In genomic region chr15:90703455-90703854, GRCh38 we compare ENCODE assay signal across 35 cellular contexts. TPM values are rescaled to one million over a fixed set of nuclear protein-coding genes. Genes with fewer than 3 reads are reported as not detected.
A peak's percentile ranks its signal among the peaks of the same experiment; 100 is the strongest.
DNase-seq lines count a peak whose midpoint lies in the region; ATAC-seq, FAIRE-seq and TF ChIP-seq lines count a peak whose summit lies in the region.
"Had no signal": no experiment of that assay in that cellular context is flagged by ENCODE, and none has a peak within 500 bp of the region (broad histone marks: within the 10 kb centered on the region; RNA-seq: fewer than 3 reads in every experiment).

No MANE protein-coding gene starts in this region.

- BruUV-seq in HepG2 (replicated peaks; lab: Mats Ljungman, UMichigan): no TSS peak
- BruUV-seq in K562 (replicated peaks; lab: Mats Ljungman, UMichigan): no TSS peak

- no peaks in the 10 kb centered on the region for H3K9me1 ChIP-seq in K562 (ENCODE audit: control insufficient read depth, insufficient read depth, low read length)

- intact Hi-C loops in HepG2 (cut with micrococcal nuclease; ENCODE audit: unreplicated experiment): no loop called here
- intact Hi-C loops in right lobe of liver (cut with DNase I): no loop called here
- intact Hi-C loops in K562 (cut with micrococcal nuclease): no loop called here

- H3K9me2 ChIP-seq in GM23338 (ENCODE audit: insufficient read depth): no peaks in the 10 kb centered on the region

- H3K4me3 Mint-ChIP-seq in GM23338: no peak overlapping the region
- H3K4me3 Mint-ChIP-seq: B cell; CD14-positive monocyte; CD4-positive, alpha-beta T cell; CD4-positive, CD25-positive, alpha-beta regulatory T cell; CD8-positive, alpha-beta memory T cell; CD8-positive, alpha-beta T cell had no signal

- H3K79me2 ChIP-seq in HepG2 (ENCODE audit: insufficient read depth, low read length) (no peaks in the 10 kb centered on the region), GM23338 (replicated peaks; ENCODE audit: insufficient read depth) (no peaks in the 10 kb centered on the region), K562 (ENCODE audit: control insufficient read depth, insufficient read depth, low read length) (no peaks in the 10 kb centered on the region)

- no peaks in the 10 kb centered on the region for H3K36me3 ChIP-seq in HepG2 (replicated peaks in 1 of 2; ENCODE audit: control insufficient read depth in 1 of 2, insufficient read depth in 2 of 2, low read length in 2 of 2)
- no peaks in the 10 kb centered on the region for H3K36me3 ChIP-seq in right lobe of liver
- no peaks in the 10 kb centered on the region for H3K36me3 ChIP-seq in GM23338 (ENCODE audit: insufficient read depth)
- no peaks in the 10 kb centered on the region for H3K36me3 ChIP-seq in K562 (ENCODE audit: control insufficient read depth, insufficient read depth, low read length)
- H3K36me3 ChIP-seq in HAP-1 (replicated peaks): no peaks in the 10 kb centered on the region
- H3K36me3 ChIP-seq: BE2C had no signal

- TF ChIP-seq RAD21 in HepG2 (CRISPR knock-in tag; IDR thresholded peaks at IDR 0.05) (no peak), K562 (CRISPR knock-in tag; conservative IDR thresholded peaks at IDR 0.05 in 1 of 2, IDR thresholded peaks at IDR 0.05 in 1 of 2) (no peak)

- no peak overlapping the region for H3K9ac ChIP-seq in HepG2 (ENCODE audit: insufficient read depth, low read depth, low read length)
- no peak overlapping the region for H3K9ac ChIP-seq in K562 (ENCODE audit: insufficient read depth in 1 of 2, low read depth in 2 of 2, low read length in 2 of 2)
- H3K9ac ChIP-seq: BLaER1; BLaER1 treated with 17β-estradiol and CSF1 and Interleukin-3, amounts not matched to agents 10 nM and 100 nM had no signal

- 88% methylated on average over 5 of the region's 5 CpGs for WGBS in HepG2 (ENCODE audit: low lambda C conversion rate)
- WGBS in right lobe of liver (ENCODE audit: insufficient coverage, low coverage, low lambda C conversion rate, missing lambda C conversion rate): 94% methylated on average over 5 of the region's 5 CpGs
- WGBS in K562 (ENCODE audit: insufficient coverage, low coverage, missing lambda C conversion rate): 73% methylated on average over 4 of the region's 5 CpGs

- H3K4me1 ChIP-seq in HepG2 (ENCODE audit: insufficient read depth, low read length) (no peaks in the 10 kb centered on the region), right lobe of liver (no peaks in the 10 kb centered on the region), GM23338 (ENCODE audit: insufficient read depth) (no peaks in the 10 kb centered on the region), K562 (replicated peaks in 1 of 2; ENCODE audit: control insufficient read depth in 2 of 2, insufficient read depth in 2 of 2, low read length in 2 of 2) (peaks cover 0 to 2% of the 10 kb centered on the region in 2 experiments; a peak in 1 of 5 replicates), HAP-1 (peaks cover 5% of the 10 kb centered on the region)
- H3K4me1 ChIP-seq: A549, BE2C, BLaER1 had no signal

- H3K9me3 Mint-ChIP-seq in GM23338: no peaks in the 10 kb centered on the region

- H3K4me2 ChIP-seq in HepG2 (ENCODE audit: low read depth, low read length): no peak overlapping the region
- H3K4me2 ChIP-seq in GM23338: no peak overlapping the region
- no peak overlapping the region for H3K4me2 ChIP-seq in K562 (ENCODE audit: insufficient read depth, low read length)
- H3K4me2 ChIP-seq: A549; BLaER1; BLaER1 treated with 17β-estradiol and CSF1 and Interleukin-3, amounts not matched to agents 10 nM and 100 nM had no signal

- TF ChIP-seq POLR2A in HepG2 (IDR thresholded peaks at IDR 0.05; ENCODE audit: insufficient read depth in 1 of 2, low read depth in 2 of 2, low read length in 2 of 2) (no peak), right lobe of liver (IDR thresholded peaks at IDR 0.05) (no peak), K562 (conservative IDR thresholded peaks at IDR 0.05) (no peak)

- H4K20me1 ChIP-seq in HepG2 (ENCODE audit: insufficient read depth, low read length) (no peaks in the 10 kb centered on the region), GM23338 (replicated peaks; ENCODE audit: insufficient read depth) (no peaks in the 10 kb centered on the region), K562 (replicated peaks; ENCODE audit: control insufficient read depth, insufficient read depth, low read length) (no peaks in the 10 kb centered on the region)
- H4K20me1 ChIP-seq: BLaER1; BLaER1 treated with 17β-estradiol and CSF1 and Interleukin-3, amounts not matched to agents 10 nM and 100 nM had no signal

- no peak overlapping the region for H3K27ac ChIP-seq in HepG2 (ENCODE audit: extremely low read length, insufficient read depth, low read length)
- H3K27ac ChIP-seq in right lobe of liver: no peak overlapping the region
- 0 out of 2 replicates have a peak overlapping the region, but pooled peaks have one; percentile 32 for H3K27ac ChIP-seq in GM23338 (ENCODE audit: low read depth)
- no peak overlapping the region for H3K27ac ChIP-seq in K562 (ENCODE audit: extremely low read depth, low read depth, low read length)
- H3K27ac ChIP-seq: 22Rv1; A549; BLaER1; BLaER1 treated with 17β-estradiol and CSF1 and Interleukin-3, amounts not matched to agents 10 nM and 100 nM; C4-2B had no signal

- H2AFZ ChIP-seq in HepG2 (ENCODE audit: low read length) (no peak overlapping the region), GM23338 (no peak overlapping the region), K562 (ENCODE audit: low read depth, low read length) (no peak overlapping the region)

- H3K27me3 ChIP-seq in HepG2 (ENCODE audit: control insufficient read depth in 1 of 2, insufficient read depth in 2 of 2, low read length in 2 of 2) (no peaks in the 10 kb centered on the region), right lobe of liver (no peaks in the 10 kb centered on the region), GM23338 (ENCODE audit: insufficient read depth) (no peaks in the 10 kb centered on the region), K562 (ENCODE audit: control insufficient read depth in 2 of 2, insufficient read depth in 2 of 2, low read length in 2 of 2) (no peaks in the 10 kb centered on the region), HAP-1 (ENCODE audit: low read depth) (no peaks in the 10 kb centered on the region)
- H3K27me3 ChIP-seq: BE2C; BLaER1; BLaER1 treated with 17β-estradiol and CSF1 and Interleukin-3, amounts not matched to agents 10 nM and 100 nM had no signal

- peaks cover 4% of the 10 kb centered on the region for H3K27me3 Mint-ChIP-seq in GM23338 (ENCODE audit: insufficient read depth, low read depth, poor library complexity)
- H3K27me3 Mint-ChIP-seq: B cell; CD4-positive, alpha-beta memory T cell; CD4-positive, alpha-beta T cell; CD4-positive, CD25-positive, alpha-beta regulatory T cell; CD8-positive, alpha-beta memory T cell had no signal

- H3K9me3 ChIP-seq in HepG2 (ENCODE audit: low read length) (no peaks in the 10 kb centered on the region), right lobe of liver (no peaks in the 10 kb centered on the region), K562 (replicated peaks; ENCODE audit: control insufficient read depth, insufficient read depth, low read depth, low read length) (peaks cover 6% of the 10 kb centered on the region), HAP-1 (0 out of 2 replicates have a peak, but pooled peaks cover 3% of the 10 kb centered on the region)
- H3K9me3 ChIP-seq: A549, BE2C, Caco-2 had no signal

- FAIRE-seq in HepG2 (lab: Jason Lieb, UNC) (no peak), K562 (lab: Jason Lieb, UNC) (no peak)
- FAIRE-seq: A204.1, A549, D721Med had no signal

- H3K4me3 ChIP-seq in HepG2 (replicated peaks in 1 of 3; ENCODE audit: insufficient read depth in 1 of 3, low read depth in 2 of 3, low read length in 3 of 3): no peak overlapping the region
- no peak overlapping the region for H3K4me3 ChIP-seq in right lobe of liver
- H3K4me3 ChIP-seq in GM23338: no peak overlapping the region
- no peak overlapping the region for H3K4me3 ChIP-seq in K562
- no peak overlapping the region for H3K4me3 ChIP-seq in HAP-1
- H3K4me3 ChIP-seq: A549; BLaER1; BLaER1 treated with 17β-estradiol and CSF1 and Interleukin-3, amounts not matched to agents 10 nM and 100 nM had no signal

- TF ChIP-seq EP300 in HepG2 (IDR thresholded peaks at IDR 0.05; ENCODE audit: low read depth in 2 of 2, low read length in 2 of 2) (no peak), HepG2 (CRISPR knock-in tag; IDR thresholded peaks at IDR 0.05; ENCODE audit: borderline replicate concordance) (no peak), K562 (IDR thresholded peaks at IDR 0.05; ENCODE audit: low read length) (no peak)

- no peak for TF ChIP-seq CTCF in HepG2 (CRISPR knock-in tag; IDR thresholded peaks at IDR 0.05)
- no peak for TF ChIP-seq CTCF in right lobe of liver (IDR thresholded peaks at IDR 0.05)
- TF ChIP-seq CTCF in GM23338 (conservative IDR thresholded peaks at IDR 0.05; ENCODE audit: low read depth in 2 of 2): no peak
- no peak for TF ChIP-seq CTCF in K562 (IDR thresholded peaks at IDR 0.05 in 2 of 3, conservative IDR thresholded peaks at IDR 0.05 in 1 of 3; ENCODE audit: insufficient read depth in 2 of 3, low read depth in 1 of 3, low read length in 3 of 3)

- H3K27ac Mint-ChIP-seq in GM23338: no peak overlapping the region
- H3K27ac Mint-ChIP-seq: B cell; CD4-positive, alpha-beta memory T cell; CD4-positive, alpha-beta T cell; CD4-positive, CD25-positive, alpha-beta regulatory T cell; CD8-positive, alpha-beta T cell had no signal

- H3K4me1 Mint-ChIP-seq in GM23338: no peaks in the 10 kb centered on the region; the same call in 2 of the 3 replicates
- H3K4me1 Mint-ChIP-seq: B cell; CD4-positive, alpha-beta memory T cell; CD4-positive, CD25-positive, alpha-beta regulatory T cell; CD8-positive, alpha-beta memory T cell had no signal

- CTCF ChIA-PET in HepG2 (lab: Yijun Ruan, JAX; ENCODE audit: low intra/inter-chr PET ratio, low total read pairs) (no interaction called here), K562 (lab: Yijun Ruan, JAX; ENCODE audit: low intra/inter-chr PET ratio) (no interaction called here)

- POLR2A ChIA-PET in HepG2 (lab: Yijun Ruan, JAX): no interaction called here
- POLR2A ChIA-PET in K562 (lab: Yijun Ruan, JAX): no interaction called here

- ATAC-seq in HepG2: no peak
- no peak for ATAC-seq in right lobe of liver
- no peak for ATAC-seq in GM23338
- ATAC-seq in K562: no peak
- ATAC-seq: A549; CD8-positive, alpha-beta T cell had no signal

- no peak for DNase-seq in HepG2 (ENCODE audit: low spot score)
- DNase-seq in right lobe of liver: no peak
- DNase-seq in GM23338 (ENCODE audit: low spot score): no peak
- DNase-seq in K562 (ENCODE audit: extremely low read depth in 1 of 4, low spot score in 3 of 4): no peak
- DNase-seq in activated gamma-delta T cell treated with Interleukin-2 at 50 U/mL for 16 hours: no peak
- no peak for DNase-seq in HAP-1 (ENCODE audit: low spot score in 2 of 2)
- DNase-seq: 8988T; ACHN; AML-193; BE2C; C1 segment of cervical spinal cord; Caco-2; Calu3; CD4-positive, alpha-beta memory T cell; CD4-positive, alpha-beta T cell; CD4-positive, CD25-positive, alpha-beta regulatory T cell; CD8-positive, alpha-beta memory T cell; CD8-positive, alpha-beta T cell; COR-L47; DMS 273 treated with DMSO at 0.1 percent for 48 hours; DMS153; DMS53; DMS79; DMS79 treated with DMSO at 0.1 percent for 48 hours; DND-41; EL had no signal

- no peaks in the 10 kb centered on the region for H3F3A ChIP-seq in GM23338 (replicated peaks; ENCODE audit: low read depth)

- in situ Hi-C loops in HepG2 (cut with HindIII; ENCODE audit: extremely low pct_ligation_motif_present, low pct_unique_long_range_greater_than_20kb): no loop called here
- in situ Hi-C loops in K562 (cut with MboI): no loop called here
- in situ Hi-C loops in HAP-1 (cut with MboI; ENCODE audit: low sequenced_read_pairs): no loop called here

- peaks cover 5% of the 10 kb centered on the region; the same call in 1 of the 3 replicates for H3K36me3 Mint-ChIP-seq in GM23338 (ENCODE audit: low read depth)

RNA-seq across cellular contexts. Expression of gene BLM, which starts 13.7 kb away (rescaled TPM):
- total RNA-seq in HepG2 (2016; rRNA removed; fragmentation: Illumina TruSeq; extraction: Trizol) (11.8 and 17.4 TPM in 2 replicates), right lobe of liver (1 to 10 TPM in 2 of 6 experiments, under 1 TPM in 4; 0.20 to 2.3 (median 0.45) TPM), K562 (2014; rRNA removed) (37.9 and 52.4 TPM in 2 replicates), K562 (2014; rRNA removed; fragmentation: Illumina TruSeq; extraction: Trizol) (56.0 and 62.5 TPM in 2 replicates), K562 (2015; rRNA removed; fragmentation: Illumina TruSeq; extraction: Trizol) (49.5 and 51.5 TPM in 2 replicates), K562 (2021) (43.4 and 43.9 TPM in 2 replicates)
- 2.2 and 2.6 TPM in 2 replicates for total RNA-seq in HepG2 (2016; cell fraction: cytosol; rRNA removed; fragmentation: Illumina TruSeq; extraction: Trizol; ENCODE audit: low read depth)
- 10.5 and 15.0 TPM in 2 replicates for total RNA-seq in HepG2 (2016; cell fraction: insoluble cytoplasmic fraction; rRNA removed; fragmentation: Illumina TruSeq; extraction: Trizol)
- total RNA-seq in HepG2 (2016; cell fraction: membrane; rRNA removed; fragmentation: Illumina TruSeq; extraction: Trizol): 3.6 and 3.8 TPM in 2 replicates
- total RNA-seq in HepG2 (2016; cell fraction: nucleus; rRNA removed; fragmentation: Illumina TruSeq; extraction: Trizol): 12.3 and 13.7 TPM in 2 replicates
- polyA plus RNA-seq in HepG2 (2011; rRNA removed) (2.8 and 5.1 TPM in 2 replicates), GM23338 (2016; fragmentation: Nextera tagmentation; extraction: Ambion mirVana) (43.3 and 43.9 TPM in 2 replicates), K562 (2011; rRNA removed) (36.5 and 45.5 TPM in 2 replicates), K562 (2014; fragmentation: Illumina TruSeq; extraction: Trizol) (28.0 and 41.6 TPM in 2 replicates), K562 (2014; fragmentation: Nextera tagmentation; extraction: Ambion mirVana) (10 to 100 TPM; 21.0 to 29.7 TPM), K562 (2014; rRNA removed) (22.6 and 35.7 TPM in 2 replicates)
- polyA plus RNA-seq in HepG2 (2011; cell fraction: cytosol; rRNA removed): 1.1 and 1.5 TPM in 2 replicates
- polyA plus RNA-seq in HepG2 (2011; cell fraction: nucleus; rRNA removed): 2.3 and 2.9 TPM in 2 replicates
- polyA plus RNA-seq in HepG2 (2012): 0.87 and 4.0 TPM in 2 replicates
- 0.60 and 0.83 TPM in 2 replicates for polyA plus RNA-seq in HepG2 (2016; cell fraction: cytosol; fragmentation: Illumina TruSeq; extraction: Trizol; ENCODE audit: low read depth)
- polyA plus RNA-seq in HepG2 (2016; cell fraction: insoluble cytoplasmic fraction; fragmentation: Illumina TruSeq; extraction: Trizol; ENCODE audit: low read depth): 14.9 and 15.0 TPM in 2 replicates
- polyA plus RNA-seq in HepG2 (2016; cell fraction: membrane; fragmentation: Illumina TruSeq; extraction: Trizol; ENCODE audit: low read depth): 1.5 and 1.7 TPM in 2 replicates
- 15.5 and 15.9 TPM in 2 replicates for polyA plus RNA-seq in HepG2 (2016; cell fraction: nucleus; fragmentation: Illumina TruSeq; extraction: Trizol; ENCODE audit: insufficient read depth, low read depth)
- 4.0 and 28.3 TPM in 2 replicates for polyA minus RNA-seq in HepG2 (2011; rRNA and poly(A)+ RNA removed; ENCODE audit: low replicate concordance)
- 2.6 and 3.3 TPM in 2 replicates for polyA minus RNA-seq in HepG2 (2011; cell fraction: cytosol; rRNA and poly(A)+ RNA removed)
- 4.2 and 5.9 TPM in 2 replicates for polyA minus RNA-seq in HepG2 (2011; cell fraction: nucleus; rRNA and poly(A)+ RNA removed)
- 43.1 and 46.0 TPM in 2 replicates for total RNA-seq in GM23338 (2014; rRNA removed; shearing (Covaris generic))
- 33.0 and 98.2 TPM in 2 replicates for total RNA-seq in K562 (2011; cell fraction: chromatin; rRNA removed; ENCODE audit: low replicate concordance)
- 9.7 and 20.7 TPM in 2 replicates for total RNA-seq in K562 (2011; cell fraction: nucleolus; rRNA removed)
- total RNA-seq in K562 (2011; cell fraction: nucleoplasm; rRNA removed): 25.2 and 32.3 TPM in 2 replicates
- polyA plus RNA-seq in K562 (2011; cell fraction: cytosol; rRNA removed): 13.9 and 18.1 TPM in 2 replicates
- polyA plus RNA-seq in K562 (2011; cell fraction: nucleus; rRNA removed): 47.2 and 66.0 TPM in 2 replicates
- polyA plus RNA-seq in K562 (2012): 24.4 and 33.5 TPM in 2 replicates
- polyA minus RNA-seq in K562 (2011; rRNA and poly(A)+ RNA removed): 76.2 and 80.4 TPM in 2 replicates
- polyA minus RNA-seq in K562 (2011; cell fraction: cytosol; rRNA and poly(A)+ RNA removed): 11.6 and 17.2 TPM in 2 replicates
- 14.8 and 27.4 TPM in 2 replicates for polyA minus RNA-seq in K562 (2011; cell fraction: nucleus; rRNA and poly(A)+ RNA removed)

Comparison
In these comparisons a context has a peak if more than half of its experiments do, and no peak if none do; other contexts are left out.
1. Of the 241 proteins assayed by ChIP-seq in both HepG2 and K562: peak only in HepG2: none; only in K562: EHMT2; in both: none; in neither: 239; mixed calls (peak in some experiments, not most) for 1.